In genomic region chr6:108113557-108114519, GRCh38 we compare ENCODE assay signal across 8 cellular contexts. TPM values are rescaled to one million over a fixed set of nuclear protein-coding genes. Genes with fewer than 3 reads are reported as not detected.
DNase-seq lines count a peak whose midpoint lies in the region; ATAC-seq, FAIRE-seq and TF ChIP-seq lines count a peak whose summit lies in the region.

No MANE protein-coding gene starts in this region.

- H4K91ac ChIP-seq in H9 (ENCODE audit: insufficient read length, low read depth, low read length) = no peak overlapping the region

- H2BK12ac ChIP-seq in H9 (ENCODE audit: insufficient read length, low read depth, low read length) = no peak overlapping the region

- TF ChIP-seq EP300 in K562 (IDR thresholded peaks at IDR 0.05; ENCODE audit: low read length) = no peak

- no peak overlapping the region for H3K9ac ChIP-seq in H9 (ENCODE audit: extremely low read depth, insufficient read length, low read length)
- peak overlapping the region in 1 of 2 experiments; percentile 73; a peak in 2 of 4 replicates for H3K9ac ChIP-seq in K562 (ENCODE audit: insufficient read depth in 1 of 2, low read depth in 2 of 2, low read length in 2 of 2)
- H3K9ac ChIP-seq in smooth muscle cell (ENCODE audit: low read depth) = no peak overlapping the region

- no peak overlapping the region for H3K4me3 ChIP-seq in CD8-positive, alpha-beta memory T cell (ENCODE audit: low read length)
- H3K4me3 ChIP-seq in K562 = no peak overlapping the region
- peak overlapping the region; percentile 51 for H3K4me3 ChIP-seq in smooth muscle cell

- no peaks in the 10 kb centered on the region for H3K79me1 ChIP-seq in H9 (ENCODE audit: insufficient read depth, low read depth, low read length, poor library complexity, severe bottlenecking)

- peak; percentile 84 to 86 for TF ChIP-seq RAD21 in K562 (CRISPR knock-in tag; conservative IDR thresholded peaks at IDR 0.05 in 1 of 2, IDR thresholded peaks at IDR 0.05 in 1 of 2)

- WGBS in H9 (ENCODE audit: extremely low coverage, insufficient read length, low lambda C conversion rate) = no CpG with 5 or more reads among the region's 39 CpGs
- 26% methylated on average over 35 of the region's 39 CpGs for WGBS in K562 (ENCODE audit: insufficient coverage, low coverage, missing lambda C conversion rate)
- WGBS in smooth muscle cell (ENCODE audit: low lambda C conversion rate) = 12% methylated on average over 37 of the region's 39 CpGs

- peak; percentile 74 for TF ChIP-seq CTCF in H9 (conservative IDR thresholded peaks at IDR 0.05)
- peak; percentile 51 to 77 (median 67); a peak in 5 of 6 replicates for TF ChIP-seq CTCF in K562 (IDR thresholded peaks at IDR 0.05 in 2 of 3, conservative IDR thresholded peaks at IDR 0.05 in 1 of 3; ENCODE audit: insufficient read depth in 2 of 3, low read depth in 1 of 3, low read length in 3 of 3)
- peak; percentile 51 for TF ChIP-seq CTCF in smooth muscle cell (IDR thresholded peaks at IDR 0.05; ENCODE audit: borderline replicate concordance, insufficient read depth, poor library complexity, severe bottlenecking)

- H3K14ac ChIP-seq in H9 (ENCODE audit: insufficient read depth, low read length) = no peak overlapping the region

- no peak overlapping the region for H4K8ac ChIP-seq in H9 (replicated peaks; ENCODE audit: insufficient read length, low read depth, low read length)

- no peak overlapping the region for H3K18ac ChIP-seq in H9 (ENCODE audit: insufficient read length, low read depth, low read length)

- CTCF ChIA-PET in CD8-positive, alpha-beta memory T cell (lab: Charles Lee) = interaction anchor here (1.0 to 1.6 kb wide), 4 partner anchors 9 to 410 kb away, joined by 3 to 5 read pairs (median 4); no protein-coding TSS in a partner anchor
- CTCF ChIA-PET in K562 (lab: Yijun Ruan, JAX; ENCODE audit: low intra/inter-chr PET ratio) = interaction anchor here (0.6 to 2.3 kb wide), 5 partner anchors 379 to 960 kb away, joined by 3 to 14 read pairs (median 3); no protein-coding TSS in a partner anchor

- H3K4me2 ChIP-seq in H9 (ENCODE audit: insufficient read depth, insufficient read length, low read length) (peak overlapping the region; percentile 60), K562 (ENCODE audit: insufficient read depth, low read length) (peak overlapping the region; percentile 57), smooth muscle cell (peak overlapping the region; percentile 90)

- intact Hi-C loops in K562 (cut with micrococcal nuclease) = loop anchor here (1.0 to 10.0 kb wide), 5 partner anchors 132 to 721 kb away; no protein-coding TSS in a partner anchor

- DNase-seq in CD8-positive, alpha-beta memory T cell = peak in 2 of 5 donors; percentile 14 to 47
- peak; percentile 81 for DNase-seq in H9
- peak; percentile 62 for DNase-seq in NOMO-1 treated with DMSO at 0.1 percent for 48 hours (lab: John Stamatoyannopoulos, UW; ENCODE audit: unreplicated experiment)
- peak; percentile 60 to 67 (median 62) for DNase-seq in K562 (ENCODE audit: extremely low read depth in 1 of 4, low spot score in 3 of 4)
- peak in 2 of 3 donors; percentile 15 to 29 for DNase-seq in immature natural killer cell
- DNase-seq in smooth muscle cell (lab: John Stamatoyannopoulos, UW; ENCODE audit: unreplicated experiment) = no peak

- no peaks in the 10 kb centered on the region for H3F3A ChIP-seq in smooth muscle cell (ENCODE audit: low read depth)

- peaks cover 70 to 83% of the 10 kb centered on the region in 2 donors for H3K27me3 Mint-ChIP-seq in CD8-positive, alpha-beta memory T cell
- H3K27me3 Mint-ChIP-seq in H9 (ENCODE audit: low read depth) = peaks cover 96% of the 10 kb centered on the region
- peaks cover 27 to 55% (median 30%) of the 10 kb centered on the region in 3 donors for H3K27me3 Mint-ChIP-seq in immature natural killer cell (ENCODE audit: low read depth in 3 of 3)

- no peak overlapping the region for H2AK5ac ChIP-seq in H9 (ENCODE audit: insufficient read length, low read length)

- ATAC-seq in K562 (peak; percentile 81), GM19328 (IDR thresholded peaks at IDR 0.05; ENCODE audit: unreplicated experiment) (no peak), GM21528 (IDR thresholded peaks at IDR 0.05; ENCODE audit: low FRiP score, unreplicated experiment) (no peak)

- H2BK120ac ChIP-seq in H9 (ENCODE audit: low read depth, low read length, poor library complexity, severe bottlenecking) = no peak overlapping the region

- no peak overlapping the region for H3K23ac ChIP-seq in H9 (ENCODE audit: insufficient read length, low read depth, low read length)

- no peak overlapping the region for H2BK5ac ChIP-seq in H9 (ENCODE audit: insufficient read length, low read length)

- no peak overlapping the region for H4K5ac ChIP-seq in H9 (ENCODE audit: insufficient read length, low read depth, low read length)

- H3K36me3 Mint-ChIP-seq in CD8-positive, alpha-beta memory T cell = peaks cover 0 to 3% (median 2%) of the 10 kb centered on the region in 3 donors
- H3K36me3 Mint-ChIP-seq in H9 (ENCODE audit: insufficient read depth in 1 of 3, low read depth in 3 of 3) (no peaks in the 10 kb centered on the region; a peak in 1 of 7 replicates), immature natural killer cell (peaks cover 0 to 4% (median 1%) of the 10 kb centered on the region in 3 donors)

- H4K20me1 ChIP-seq in H9 (ENCODE audit: control insufficient read depth, insufficient read depth, insufficient read length) (no peaks in the 10 kb centered on the region), K562 (replicated peaks; ENCODE audit: control insufficient read depth, insufficient read depth, low read length) (no peaks in the 10 kb centered on the region), smooth muscle cell (ENCODE audit: low read depth) (no peaks in the 10 kb centered on the region)

- no peaks in the 10 kb centered on the region for H3K9me1 ChIP-seq in K562 (ENCODE audit: control insufficient read depth, insufficient read depth, low read length)

- H2BK15ac ChIP-seq in H9 (ENCODE audit: low read depth, low read length) = no peak overlapping the region

- H3K23me2 ChIP-seq in H9 (ENCODE audit: insufficient read length, low read depth, low read length, poor library complexity, severe bottlenecking) = peaks cover 10% of the 10 kb centered on the region

- no peaks in the 10 kb centered on the region for H3K79me2 ChIP-seq in H9 (ENCODE audit: insufficient read depth, low read length)
- H3K79me2 ChIP-seq in K562 (ENCODE audit: control insufficient read depth, insufficient read depth, low read length) = no peaks in the 10 kb centered on the region
- no peaks in the 10 kb centered on the region for H3K79me2 ChIP-seq in smooth muscle cell (ENCODE audit: low read depth)

- H2BK20ac ChIP-seq in H9 (ENCODE audit: low read depth, low read length, poor library complexity, severe bottlenecking) = no peak overlapping the region

- H3K56ac ChIP-seq in H9 (ENCODE audit: insufficient read length, low read depth, low read length) = no peak overlapping the region

- H3K4ac ChIP-seq in H9 (ENCODE audit: low read depth, low read length) = no peak overlapping the region

- H3K9me3 Mint-ChIP-seq in CD8-positive, alpha-beta memory T cell = peaks cover 0 to 1% (median 0%) of the 10 kb centered on the region in 5 donors
- H3K9me3 Mint-ChIP-seq in H9 (peaks cover 0 to 3% of the 10 kb centered on the region in 2 experiments; a peak in 2 of 5 replicates), immature natural killer cell (peaks cover 0 to 2% (median 0%) of the 10 kb centered on the region in 6 donors)

- peaks cover 42 to 48% (median 47%) of the 10 kb centered on the region in 3 donors for H3K4me1 Mint-ChIP-seq in CD8-positive, alpha-beta memory T cell
- H3K4me1 Mint-ChIP-seq in H9 (peaks cover 33 to 40% of the 10 kb centered on the region in 2 experiments), immature natural killer cell (peaks cover 45 to 48% of the 10 kb centered on the region in 2 donors)

- H3K27ac ChIP-seq in CD8-positive, alpha-beta memory T cell (ENCODE audit: low read depth, low read length) = no peak overlapping the region
- H3K27ac ChIP-seq in H9 (ENCODE audit: insufficient read length, low read depth, low read length) (no peak overlapping the region), K562 (ENCODE audit: extremely low read depth, low read depth, low read length) (no peak overlapping the region), smooth muscle cell (ENCODE audit: low read depth) (no peak overlapping the region)

- no peaks in the 10 kb centered on the region for H3K9me3 ChIP-seq in CD8-positive, alpha-beta memory T cell (ENCODE audit: low read length)
- no peaks in the 10 kb centered on the region for H3K9me3 ChIP-seq in H9 (ENCODE audit: control insufficient read depth, low read depth, low read length)
- H3K9me3 ChIP-seq in K562 (replicated peaks; ENCODE audit: control insufficient read depth, insufficient read depth, low read depth, low read length) = no peaks in the 10 kb centered on the region
- no peaks in the 10 kb centered on the region for H3K9me3 ChIP-seq in smooth muscle cell (replicated peaks; ENCODE audit: low read depth)

- no TSS peak for BruUV-seq in K562 (replicated peaks; lab: Mats Ljungman, UMichigan)

- no peak overlapping the region for H3T11ph ChIP-seq in H9 (ENCODE audit: low read length)

- H3K4me1 ChIP-seq in CD8-positive, alpha-beta memory T cell (ENCODE audit: insufficient read depth, low read length) = peaks cover 40% of the 10 kb centered on the region
- H3K4me1 ChIP-seq in H9 (ENCODE audit: insufficient read depth, low read length) (peaks cover 2% of the 10 kb centered on the region; the same call in 1 of the 2 replicates), K562 (replicated peaks in 1 of 2; ENCODE audit: control insufficient read depth in 2 of 2, insufficient read depth in 2 of 2, low read length in 2 of 2) (peaks cover 0 to 31% of the 10 kb centered on the region in 2 experiments; a peak in 3 of 5 replicates), smooth muscle cell (ENCODE audit: low read depth) (peaks cover 28% of the 10 kb centered on the region)

- H2AFZ ChIP-seq in H9 (ENCODE audit: low read length) (no peak overlapping the region), K562 (ENCODE audit: low read depth, low read length) (peak overlapping the region; percentile 62), smooth muscle cell (ENCODE audit: low read depth) (peak overlapping the region; percentile 6)

- H3K27ac Mint-ChIP-seq in CD8-positive, alpha-beta memory T cell = peak overlapping the region in 1 of 8 donors; percentile 4
- H3K27ac Mint-ChIP-seq in H9 = no peak overlapping the region
- H3K27ac Mint-ChIP-seq in immature natural killer cell = no peak overlapping the region

- TF ChIP-seq POLR2A in K562 (conservative IDR thresholded peaks at IDR 0.05) = no peak

- peak; percentile 84 for FAIRE-seq in K562 (lab: Jason Lieb, UNC)

- no peaks in the 10 kb centered on the region for H3K36me3 ChIP-seq in CD8-positive, alpha-beta memory T cell (ENCODE audit: insufficient read depth, low read length)
- no peaks in the 10 kb centered on the region for H3K36me3 ChIP-seq in K562 (ENCODE audit: control insufficient read depth, insufficient read depth, low read length)
- H3K36me3 ChIP-seq in smooth muscle cell (ENCODE audit: low read depth) = no peaks in the 10 kb centered on the region

- in situ Hi-C loops in K562 (cut with MboI) = loop anchor here (5.0 kb wide), 1 partner anchor 413 kb away; no protein-coding TSS in a partner anchor

- peaks cover 54% of the 10 kb centered on the region for H3K27me3 ChIP-seq in CD8-positive, alpha-beta memory T cell (ENCODE audit: insufficient read depth, low read length, poor library complexity, severe bottlenecking)
- H3K27me3 ChIP-seq in H9 (ENCODE audit: insufficient read depth, low read length) = peaks cover 60% of the 10 kb centered on the region
- peaks cover 11 to 45% of the 10 kb centered on the region in 2 experiments; a peak in 4 of 5 replicates for H3K27me3 ChIP-seq in K562 (ENCODE audit: control insufficient read depth in 2 of 2, insufficient read depth in 2 of 2, low read length in 2 of 2)
- peaks cover 73% of the 10 kb centered on the region for H3K27me3 ChIP-seq in smooth muscle cell (ENCODE audit: low read depth)

- POLR2A ChIA-PET in CD8-positive, alpha-beta memory T cell (lab: Charles Lee) = no interaction called here
- POLR2A ChIA-PET in K562 (lab: Yijun Ruan, JAX) = interaction anchor here (0.6 kb wide), 1 partner anchor 410 kb away, joined by 3 read pairs; no protein-coding TSS in a partner anchor

- peak overlapping the region; percentile 12 to 83 (median 67) for H3K4me3 Mint-ChIP-seq in CD8-positive, alpha-beta memory T cell
- H3K4me3 Mint-ChIP-seq in H9 = peak overlapping the region; percentile 53 to 78
- H3K4me3 Mint-ChIP-seq in immature natural killer cell = peak overlapping the region in 4 of 5 donors; percentile 2 to 94 (median 50)

RNA-seq across cellular contexts. Expression of gene OSTM1, which starts 39.3 kb away (rescaled TPM):
- total RNA-seq in CD8-positive, alpha-beta memory T cell = 10 to 100 TPM; 26.2 to 26.4 TPM
- polyA plus RNA-seq in CD8-positive, alpha-beta memory T cell = 47.8 TPM
- 20.6 and 20.9 TPM in 2 replicates for total RNA-seq in H9 (2021)
- 6.2 and 19.2 TPM in 2 replicates for total RNA-seq in K562 (2011; cell fraction: chromatin; rRNA removed; ENCODE audit: low replicate concordance)
- total RNA-seq in K562 (2011; cell fraction: nucleolus; rRNA removed) = 7.7 and 8.6 TPM in 2 replicates
- 11.4 and 19.8 TPM in 2 replicates for total RNA-seq in K562 (2011; cell fraction: nucleoplasm; rRNA removed)
- total RNA-seq in K562 (2014; rRNA removed) = 16.3 and 26.2 TPM in 2 replicates
- 20.2 and 24.9 TPM in 2 replicates for total RNA-seq in K562 (2014; rRNA removed; fragmentation: Illumina TruSeq; extraction: Trizol)
- 18.3 and 19.8 TPM in 2 replicates for total RNA-seq in K562 (2015; rRNA removed; fragmentation: Illumina TruSeq; extraction: Trizol)
- 26.6 and 29.5 TPM in 2 replicates for total RNA-seq in K562 (2021)
- 21.9 and 27.6 TPM in 2 replicates for polyA plus RNA-seq in K562 (2011; rRNA removed)
- 4.4 and 20.5 TPM in 2 replicates for polyA plus RNA-seq in K562 (2011; cell fraction: cytosol; rRNA removed)
- polyA plus RNA-seq in K562 (2011; cell fraction: nucleus; rRNA removed) = 10.1 and 13.0 TPM in 2 replicates
- polyA plus RNA-seq in K562 (2012) = 15.8 and 42.2 TPM in 2 replicates
- 9.9 and 10.1 TPM in 2 replicates for polyA plus RNA-seq in K562 (2014; fragmentation: Illumina TruSeq; extraction: Trizol)
- polyA plus RNA-seq in K562 (2014; fragmentation: Nextera tagmentation; extraction: Ambion mirVana) = 1 to 10 TPM; 5.6 to 7.6 TPM
- 7.2 and 9.3 TPM in 2 replicates for polyA plus RNA-seq in K562 (2014; rRNA removed)
- 22.5 and 24.7 TPM in 2 replicates for polyA minus RNA-seq in K562 (2011; rRNA and poly(A)+ RNA removed)
- 10.1 and 16.5 TPM in 2 replicates for polyA minus RNA-seq in K562 (2011; cell fraction: cytosol; rRNA and poly(A)+ RNA removed)
- polyA minus RNA-seq in K562 (2011; cell fraction: nucleus; rRNA and poly(A)+ RNA removed) = 8.5 and 10.9 TPM in 2 replicates
- 10 to 100 TPM; 50.3 to 71.5 (median 64.6) TPM for polyA plus RNA-seq in immature natural killer cell
- total RNA-seq in smooth muscle cell = 22.0 and 31.4 TPM in 2 replicates
- 10.3 and 11.7 TPM in 2 replicates for polyA plus RNA-seq in smooth muscle cell

RNA-seq across cellular contexts. Expression of gene NR2E1, which starts 52.0 kb away (rescaled TPM):
- total RNA-seq in CD8-positive, alpha-beta memory T cell = not detected
- polyA plus RNA-seq in CD8-positive, alpha-beta memory T cell = not detected
- not detected in 2 replicates for total RNA-seq in H9 (2021)
- total RNA-seq in K562 (2011; cell fraction: chromatin; rRNA removed; ENCODE audit: low replicate concordance) = not detected in 2 replicates
- not detected in 2 replicates for total RNA-seq in K562 (2011; cell fraction: nucleolus; rRNA removed)
- total RNA-seq in K562 (2011; cell fraction: nucleoplasm; rRNA removed) = not detected in 2 replicates
- not detected in 2 replicates for total RNA-seq in K562 (2014; rRNA removed)
- total RNA-seq in K562 (2014; rRNA removed; fragmentation: Illumina TruSeq; extraction: Trizol) = not detected in 2 replicates
- total RNA-seq in K562 (2015; rRNA removed; fragmentation: Illumina TruSeq; extraction: Trizol) = not detected in 2 replicates
- total RNA-seq in K562 (2021) = not detected in 2 replicates
- polyA plus RNA-seq in K562 (2011; rRNA removed) = not detected in 2 replicates
- polyA plus RNA-seq in K562 (2011; cell fraction: cytosol; rRNA removed) = not detected in 2 replicates
- not detected in 2 replicates for polyA plus RNA-seq in K562 (2011; cell fraction: nucleus; rRNA removed)
- not detected in 2 replicates for polyA plus RNA-seq in K562 (2012)
- not detected in 2 replicates for polyA plus RNA-seq in K562 (2014; fragmentation: Illumina TruSeq; extraction: Trizol)
- polyA plus RNA-seq in K562 (2014; fragmentation: Nextera tagmentation; extraction: Ambion mirVana) = not detected
- not detected in 2 replicates for polyA plus RNA-seq in K562 (2014; rRNA removed)
- polyA minus RNA-seq in K562 (2011; rRNA and poly(A)+ RNA removed) = not detected in 2 replicates
- polyA minus RNA-seq in K562 (2011; cell fraction: cytosol; rRNA and poly(A)+ RNA removed) = not detected in 2 replicates
- polyA minus RNA-seq in K562 (2011; cell fraction: nucleus; rRNA and poly(A)+ RNA removed) = not detected in 2 replicates
- not detected for polyA plus RNA-seq in immature natural killer cell
- total RNA-seq in smooth muscle cell = not detected in 2 replicates
- polyA plus RNA-seq in smooth muscle cell = not detected in 2 replicates
